In the genomic region with DNA sequence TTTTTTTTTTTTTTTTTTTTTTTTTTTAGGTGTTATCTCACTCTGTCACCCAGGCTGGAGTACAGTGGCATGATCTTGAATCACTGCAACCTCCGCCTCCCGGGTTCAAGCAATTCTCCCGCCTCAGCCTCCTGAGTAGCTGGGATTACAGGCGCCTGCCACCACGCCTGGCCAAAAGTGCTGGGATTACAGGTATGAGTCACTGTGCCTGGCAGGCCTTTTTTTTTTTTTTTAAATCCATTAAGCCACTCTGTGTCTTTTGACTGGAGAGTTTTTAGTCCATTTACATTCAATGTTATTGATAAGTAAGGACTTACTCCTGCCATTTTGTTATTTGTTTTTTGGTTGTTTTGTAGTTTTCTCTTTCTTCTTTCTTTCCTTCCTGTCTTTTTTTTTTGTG, we compare ENCODE assay signal across 12 cellular contexts. TPM values are rescaled to one million over a fixed set of nuclear protein-coding genes. Genes with fewer than 3 reads are reported as not detected.
"Had no signal": no experiment of that assay in that cellular context is flagged by ENCODE, and none has a peak within 500 bp of the region (broad histone marks: within the 10 kb centered on the region; RNA-seq: fewer than 3 reads in every experiment).

No MANE protein-coding gene starts in this region.

RNA-seq across cellular contexts. Expression of a gene that starts 6.2 kb away (rescaled TPM):
- total RNA-seq: activated CD4-positive, alpha-beta memory T cell treated with anti-CD3 and anti-CD28 coated beads for 36 hours; activated CD4-positive, alpha-beta T cell treated with anti-CD3 and anti-CD28 coated beads for 36 hours; activated naive CD4-positive, alpha-beta T cell treated with anti-CD3 and anti-CD28 coated beads for 36 hours; activated naive CD4-positive, alpha-beta T cell treated with anti-CD3 and anti-CD28 coated beads, Interleukin-2, amount 50 U/mL, for 72 hours; activated T-cell treated with anti-CD3 and anti-CD28 coated beads, Interleukin-2, amount 50 U/mL, for 4 hours; activated T-helper 1 cell treated with anti-CD3 and anti-CD28 coated beads, Interleukin-12 subunit alpha, Interleukin-12 subunit beta, Interleukin-2, Interleukin-4 antibody, amounts not matched to agents 30 ng/mL and 10 ng/mL and 1 ng/mL, durations not matched to agents 14 hours and 24 hours and 36 hours; astrocyte; NCI-H460; SJCRH30; T-helper 1 cell treated with Interleukin-12 subunit alpha and Interleukin-12 subunit beta and Interleukin-4 antibody, amounts not matched to agents 30 ng/mL and 1 ng/mL, for 36 hours; T-helper 2 cell treated with Interferon-gamma antibody and Interleukin-4, amounts not matched to agents 100 ng/mL and 5 ng/mL, for 36 hours; WTC11 had no signal
